14 cellular contexts compared by ENCODE assay signal in the genomic region with DNA sequence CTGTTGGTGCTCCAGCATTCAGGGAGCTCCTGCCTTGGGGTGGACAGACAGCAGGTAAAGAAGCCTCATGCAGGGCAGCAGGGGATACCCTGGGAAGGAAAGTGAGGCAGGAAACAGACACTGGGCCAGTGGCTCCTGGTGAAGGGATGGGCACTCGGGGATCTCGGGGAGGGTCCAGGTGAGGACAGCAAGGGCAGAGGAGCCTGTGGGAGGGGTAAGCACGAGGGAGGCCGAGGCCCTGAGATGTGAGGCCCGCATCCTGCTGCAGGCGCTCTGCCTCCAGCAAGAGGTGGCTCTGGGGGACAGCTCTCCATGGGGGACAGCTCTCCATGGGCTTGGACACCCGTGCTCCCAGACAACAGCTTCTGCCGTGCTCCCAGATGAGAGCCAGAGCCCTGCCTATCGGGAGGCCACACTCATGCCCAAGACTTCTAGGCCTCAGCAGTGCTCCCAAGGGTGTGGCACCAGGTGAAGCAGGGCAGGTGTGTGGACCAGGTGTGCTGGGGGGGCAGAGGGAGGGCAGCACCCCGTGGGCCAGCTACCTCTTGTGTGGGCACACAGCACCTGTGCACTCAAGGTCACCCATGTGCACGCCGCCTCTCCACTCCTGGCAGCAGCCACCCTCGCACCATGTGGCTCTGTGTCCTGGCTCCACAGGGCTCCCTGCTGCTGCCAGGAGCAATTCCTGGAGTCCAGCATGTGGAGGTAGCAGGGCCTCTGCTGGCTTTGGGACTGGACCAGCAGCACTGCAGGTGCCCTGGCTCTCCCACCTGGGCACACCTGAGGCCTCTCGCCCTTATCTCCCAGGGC.
DNase-seq lines count a peak whose midpoint lies in the region; ATAC-seq lines count a peak whose summit lies in the region.
"Had no signal": no experiment of that assay in that cellular context is flagged by ENCODE, and none has a peak within 500 bp of the region (broad histone marks: within the 10 kb centered on the region; RNA-seq: fewer than 3 reads in every experiment).

No MANE protein-coding gene starts in this region.

- H3K27ac Mint-ChIP-seq in activated CD8-positive, alpha-beta T cell treated with anti-CD3 and anti-CD28 coated beads, Interleukin-2, amount 10 ng/mL, durations not matched to agents 7 days and 5 days: peak overlapping the region; percentile 97
- peak overlapping the region; percentile 26 to 100 for H3K27ac Mint-ChIP-seq in natural killer cell treated with Interleukin-12 subunit alpha and Interleukin-12 subunit beta and Interleukin-15 and Interleukin-18, amount 100 ng/mL, for 72 hours

- H3K4me2 ChIP-seq in BLaER1 treated with 17β-estradiol and CSF1 and Interleukin-3, amounts not matched to agents 10 nM and 100 nM: peak overlapping the region; percentile 87 to 97 (median 93)

- ATAC-seq in activated CD8-positive, alpha-beta T cell treated with anti-CD3 and anti-CD28 coated beads, Interleukin-2, amount 10 ng/mL, durations not matched to agents 7 days and 5 days: no peak
- no peak for ATAC-seq in natural killer cell treated with Interleukin-12 subunit alpha and Interleukin-12 subunit beta and Interleukin-15 and Interleukin-18, amount 100 ng/mL, for 72 hours
- ATAC-seq in GM21717 (IDR thresholded peaks at IDR 0.05; ENCODE audit: unreplicated experiment): no peak
- ATAC-seq in GM19463 (IDR thresholded peaks at IDR 0.05; ENCODE audit: unreplicated experiment): no peak
- ATAC-seq: psoas muscle had no signal

- H3K27ac ChIP-seq in BLaER1 treated with 17β-estradiol and CSF1 and Interleukin-3, amounts not matched to agents 10 nM and 100 nM: peak overlapping the region in 10 of 11 experiments; percentile 26 to 99 (median 98); a peak in 18 of 22 replicates
- H3K27ac ChIP-seq: C4-2B, psoas muscle had no signal

- H3K4me3 Mint-ChIP-seq in activated CD8-positive, alpha-beta T cell treated with anti-CD3 and anti-CD28 coated beads, Interleukin-2, amount 10 ng/mL, durations not matched to agents 7 days and 5 days: no peak overlapping the region
- no peak overlapping the region for H3K4me3 Mint-ChIP-seq in natural killer cell treated with Interleukin-12 subunit alpha and Interleukin-12 subunit beta and Interleukin-15 and Interleukin-18, amount 100 ng/mL, for 72 hours

- POLR2A ChIA-PET in activated CD8-positive, alpha-beta T cell treated with anti-CD3 and anti-CD28 coated beads, Interleukin-2, amount 10 ng/mL, durations not matched to agents 7 days and 5 days (lab: Charles Lee): interaction anchor here (1.1 to 3.3 kb wide), 3 partner anchors 14 to 94 kb away, joined by 3 to 69 read pairs (median 10); a partner anchor contains a TSS

- H3K4me1 ChIP-seq in BLaER1 treated with 17β-estradiol and CSF1 and Interleukin-3, amounts not matched to agents 10 nM and 100 nM: peaks cover 53 to 72% (median 61%) of the 10 kb centered on the region in 10 experiments
- H3K4me1 ChIP-seq: breast epithelium, psoas muscle had no signal

- H3K27me3 ChIP-seq in BLaER1 treated with 17β-estradiol and CSF1 and Interleukin-3, amounts not matched to agents 10 nM and 100 nM: no peaks in the 10 kb centered on the region
- H3K27me3 ChIP-seq in H7 (ENCODE audit: control insufficient read depth, insufficient read depth, low read length): no peaks in the 10 kb centered on the region
- H3K27me3 ChIP-seq: breast epithelium had no signal

- DNase-seq in H7 (peak; percentile 42), anterior cingulate cortex (lab: John Stamatoyannopoulos, UW) (no peak)
- no peak for DNase-seq in activated CD8-positive, alpha-beta T cell treated with anti-CD3 and anti-CD28 coated beads, Interleukin-2, amount 10 ng/mL, durations not matched to agents 7 days and 5 days
- DNase-seq in natural killer cell treated with Interleukin-12 subunit alpha and Interleukin-12 subunit beta and Interleukin-15 and Interleukin-18, amount 100 ng/mL, for 72 hours (ENCODE audit: low spot score): no peak
- DNase-seq: activated T-cell treated with anti-CD3 and anti-CD28 coated beads, Interleukin-2, amount 50 U/mL, for 48 hours; NCI-H1417; NCI-H510A; psoas muscle; SHP77 treated with DMSO at 0.1 percent for 48 hours had no signal

- H3K27me3 Mint-ChIP-seq in activated CD8-positive, alpha-beta T cell treated with anti-CD3 and anti-CD28 coated beads, Interleukin-2, amount 10 ng/mL, durations not matched to agents 7 days and 5 days (ENCODE audit: low read depth): no peaks in the 10 kb centered on the region
- H3K27me3 Mint-ChIP-seq in natural killer cell treated with Interleukin-12 subunit alpha and Interleukin-12 subunit beta and Interleukin-15 and Interleukin-18, amount 100 ng/mL, for 72 hours: no peaks in the 10 kb centered on the region

- H3K4me1 Mint-ChIP-seq in activated CD8-positive, alpha-beta T cell treated with anti-CD3 and anti-CD28 coated beads, Interleukin-2, amount 10 ng/mL, durations not matched to agents 7 days and 5 days (ENCODE audit: low read depth): peaks cover 32% of the 10 kb centered on the region
- peaks cover 47 to 52% of the 10 kb centered on the region in 2 donors for H3K4me1 Mint-ChIP-seq in natural killer cell treated with Interleukin-12 subunit alpha and Interleukin-12 subunit beta and Interleukin-15 and Interleukin-18, amount 100 ng/mL, for 72 hours (ENCODE audit: low read depth in 2 of 2)

- no peaks in the 10 kb centered on the region for H4K20me1 ChIP-seq in BLaER1 treated with 17β-estradiol and CSF1 and Interleukin-3, amounts not matched to agents 10 nM and 100 nM

- H3K36me3 Mint-ChIP-seq in activated CD8-positive, alpha-beta T cell treated with anti-CD3 and anti-CD28 coated beads, Interleukin-2, amount 10 ng/mL, durations not matched to agents 7 days and 5 days (ENCODE audit: low read depth): peaks cover 7% of the 10 kb centered on the region
- peaks cover 10% of the 10 kb centered on the region for H3K36me3 Mint-ChIP-seq in natural killer cell treated with Interleukin-12 subunit alpha and Interleukin-12 subunit beta and Interleukin-15 and Interleukin-18, amount 100 ng/mL, for 72 hours

- H3K9ac ChIP-seq in BLaER1 treated with 17β-estradiol and CSF1 and Interleukin-3, amounts not matched to agents 10 nM and 100 nM: peak overlapping the region in 10 of 11 experiments; percentile 32 to 95 (median 66); a peak in 16 of 22 replicates

- H3K9me3 ChIP-seq in BLaER1 treated with 17β-estradiol and CSF1 and Interleukin-3, amounts not matched to agents 10 nM and 100 nM (replicated peaks in 1 of 11): peaks cover 0 to 4% (median 0%) of the 10 kb centered on the region in 11 experiments; a peak in 1 of 22 replicates
- H3K9me3 ChIP-seq: breast epithelium, psoas muscle had no signal

- CTCF ChIA-PET in activated CD8-positive, alpha-beta T cell treated with anti-CD3 and anti-CD28 coated beads, Interleukin-2, amount 10 ng/mL, durations not matched to agents 7 days and 5 days (lab: Charles Lee): interaction anchor here (0.7 to 2.5 kb wide), 5 partner anchors 15 to 277 kb away, joined by 3 to 13 read pairs (median 9); no protein-coding TSS in a partner anchor

- H3K4me3 ChIP-seq in BLaER1 treated with 17β-estradiol and CSF1 and Interleukin-3, amounts not matched to agents 10 nM and 100 nM: peak overlapping the region in 3 of 10 experiments; percentile 27 to 73 (median 41); a peak in 3 of 20 replicates
- no peak overlapping the region for H3K4me3 ChIP-seq in H7 (ENCODE audit: insufficient read depth, low read depth, low read length)
- H3K4me3 ChIP-seq: psoas muscle had no signal

- H3K9me3 Mint-ChIP-seq in activated CD8-positive, alpha-beta T cell treated with anti-CD3 and anti-CD28 coated beads, Interleukin-2, amount 10 ng/mL, durations not matched to agents 7 days and 5 days (ENCODE audit: insufficient read depth): no peaks in the 10 kb centered on the region
- peaks cover 16% of the 10 kb centered on the region for H3K9me3 Mint-ChIP-seq in natural killer cell treated with Interleukin-12 subunit alpha and Interleukin-12 subunit beta and Interleukin-15 and Interleukin-18, amount 100 ng/mL, for 72 hours

- H3K36me3 ChIP-seq in BLaER1 treated with 17β-estradiol and CSF1 and Interleukin-3, amounts not matched to agents 10 nM and 100 nM: no peaks in the 10 kb centered on the region
- no peaks in the 10 kb centered on the region for H3K36me3 ChIP-seq in H7 (replicated peaks; ENCODE audit: control insufficient read depth, insufficient read depth, low read length)
- H3K36me3 ChIP-seq: breast epithelium had no signal
